In the genomic region with DNA sequence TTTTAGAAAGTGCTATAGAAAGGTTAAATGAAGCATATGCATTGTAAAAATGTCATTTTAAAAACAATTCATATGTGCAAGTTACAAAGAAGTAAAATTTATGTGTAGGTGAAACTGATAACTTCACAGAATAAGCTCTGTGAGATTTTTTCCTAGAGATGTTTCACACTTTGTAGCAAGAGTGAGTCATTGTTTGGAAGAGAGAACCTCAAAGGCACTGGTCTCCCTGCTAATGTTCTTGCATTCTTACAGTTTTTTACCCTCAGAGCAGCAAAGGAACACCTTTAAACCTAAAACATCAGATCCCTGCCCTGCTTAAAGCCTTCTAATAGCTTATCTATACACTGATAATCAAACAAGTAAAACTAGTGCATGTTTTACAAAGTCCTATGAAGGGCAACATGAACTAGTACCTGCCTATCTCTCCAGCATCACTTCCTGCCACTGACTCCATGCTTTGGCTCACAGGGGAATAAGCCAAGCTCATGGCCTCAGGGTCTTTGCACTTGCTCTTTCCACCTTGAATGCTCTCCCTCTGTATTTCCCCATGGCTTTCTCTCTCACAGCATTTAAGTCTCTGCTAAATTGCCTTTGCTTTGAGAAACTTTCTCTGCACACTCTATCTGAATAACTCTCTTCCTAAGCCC, we compare ENCODE assay signal across 20 cellular contexts.
A peak's percentile ranks its signal among the peaks of the same experiment; 100 is the strongest.
DNase-seq lines count a peak whose midpoint lies in the region; ATAC-seq, FAIRE-seq and TF ChIP-seq lines count a peak whose summit lies in the region.
"Had no signal": no experiment of that assay in that cellular context is flagged by ENCODE, and none has a peak within 500 bp of the region (broad histone marks: within the 10 kb centered on the region; RNA-seq: fewer than 3 reads in every experiment).

No MANE protein-coding gene starts in this region.

- no peaks in the 10 kb centered on the region for H3K36me3 ChIP-seq in bronchial epithelial cell (ENCODE audit: control insufficient read depth, insufficient read depth, low read length)

- no peaks in the 10 kb centered on the region for H3K27me3 ChIP-seq in bronchial epithelial cell (ENCODE audit: control insufficient read depth, insufficient read depth, low read length)

- H3K9me3 Mint-ChIP-seq in activated naive CD4-positive, alpha-beta T cell treated with anti-CD3 and anti-CD28 coated beads, Interleukin-2, amount 50 U/mL, for 72 hours, result peaks cover 9 to 12% of the 10 kb centered on the region in 2 donors
- H3K9me3 Mint-ChIP-seq in activated CD8-positive, alpha-beta T cell treated with anti-CD3 and anti-CD28 coated beads, Interleukin-2, amount 10 ng/mL, durations not matched to agents 7 days and 5 days (ENCODE audit: insufficient read depth), result peaks cover 17% of the 10 kb centered on the region
- peaks cover 20% of the 10 kb centered on the region for H3K9me3 Mint-ChIP-seq in stimulated activated naive CD8-positive, alpha-beta T cell treated with anti-CD3 and anti-CD28 coated beads, Interleukin-15, Interleukin-2, amounts not matched to agents 100 ng/mL and 50 ng/mL, for 24 hours
- H3K9me3 Mint-ChIP-seq in effector memory CD8-positive, alpha-beta T cell, result no peaks in the 10 kb centered on the region

- POLR2A ChIA-PET in activated CD8-positive, alpha-beta T cell treated with anti-CD3 and anti-CD28 coated beads, Interleukin-2, amount 10 ng/mL, durations not matched to agents 7 days and 5 days (lab: Charles Lee), result no interaction called here

- DNase-seq in activated naive CD4-positive, alpha-beta T cell treated with anti-CD3 and anti-CD28 coated beads, Interleukin-2, amount 50 U/mL, for 72 hours (ENCODE audit: low spot score in 2 of 2), result no peak
- no peak for DNase-seq in activated naive CD4-positive, alpha-beta T cell treated with Interleukin-2 at 50 U/mL for 16 hours
- no peak for DNase-seq in activated CD8-positive, alpha-beta T cell treated with anti-CD3 and anti-CD28 coated beads, Interleukin-2, amount 10 ng/mL, durations not matched to agents 7 days and 5 days
- DNase-seq in bronchial epithelial cell (ENCODE audit: low read depth), result peak; percentile 4
- no peak for DNase-seq in effector memory CD8-positive, alpha-beta T cell
- DNase-seq: AML-193, DMS 273 treated with DMSO at 0.1 percent for 48 hours, GF-D8, GOT3, MV-4-11, NCI-H1417 treated with DMSO at 0.1 percent for 48 hours, NCI-H1930, NCI-H446 treated with DMSO at 0.1 percent for 48 hours, NCI-H748 treated with DMSO at 0.1 percent for 48 hours, PC-3 had no signal

- no peak overlapping the region for H3K27ac Mint-ChIP-seq in activated naive CD4-positive, alpha-beta T cell treated with anti-CD3 and anti-CD28 coated beads, Interleukin-2, amount 50 U/mL, for 72 hours
- H3K27ac Mint-ChIP-seq in activated CD8-positive, alpha-beta T cell treated with anti-CD3 and anti-CD28 coated beads, Interleukin-2, amount 10 ng/mL, durations not matched to agents 7 days and 5 days, result peak overlapping the region; percentile 35
- peak overlapping the region; percentile 39 for H3K27ac Mint-ChIP-seq in stimulated activated naive CD8-positive, alpha-beta T cell treated with anti-CD3 and anti-CD28 coated beads, Interleukin-15, Interleukin-2, amounts not matched to agents 100 ng/mL and 50 ng/mL, for 24 hours
- no peak overlapping the region for H3K27ac Mint-ChIP-seq in effector memory CD8-positive, alpha-beta T cell
- H3K27ac Mint-ChIP-seq: CD14-positive monocyte had no signal

- ATAC-seq in activated naive CD4-positive, alpha-beta T cell treated with anti-CD3 and anti-CD28 coated beads, Interleukin-2, amount 50 U/mL, for 72 hours, result peak; percentile 60 to 75
- no peak for ATAC-seq in activated CD8-positive, alpha-beta T cell treated with anti-CD3 and anti-CD28 coated beads, Interleukin-2, amount 10 ng/mL, durations not matched to agents 7 days and 5 days
- ATAC-seq in effector memory CD8-positive, alpha-beta T cell (replicated peaks), result no peak
- ATAC-seq in HG02678 (IDR thresholded peaks at IDR 0.05; ENCODE audit: unreplicated experiment) (no peak), HG03342 (IDR thresholded peaks at IDR 0.05; ENCODE audit: unreplicated experiment) (no peak)
- ATAC-seq: PC-3 had no signal

- peaks cover 0 to 4% of the 10 kb centered on the region in 2 donors for H3K36me3 Mint-ChIP-seq in activated naive CD4-positive, alpha-beta T cell treated with anti-CD3 and anti-CD28 coated beads, Interleukin-2, amount 50 U/mL, for 72 hours
- H3K36me3 Mint-ChIP-seq in activated CD8-positive, alpha-beta T cell treated with anti-CD3 and anti-CD28 coated beads, Interleukin-2, amount 10 ng/mL, durations not matched to agents 7 days and 5 days (ENCODE audit: low read depth), result peaks cover 14% of the 10 kb centered on the region
- peaks cover 6% of the 10 kb centered on the region for H3K36me3 Mint-ChIP-seq in stimulated activated naive CD8-positive, alpha-beta T cell treated with anti-CD3 and anti-CD28 coated beads, Interleukin-15, Interleukin-2, amounts not matched to agents 100 ng/mL and 50 ng/mL, for 24 hours (ENCODE audit: low read depth)
- no peaks in the 10 kb centered on the region for H3K36me3 Mint-ChIP-seq in effector memory CD8-positive, alpha-beta T cell (ENCODE audit: insufficient read depth)
- H3K36me3 Mint-ChIP-seq: CD14-positive monocyte had no signal

- no peak for TF ChIP-seq CTCF in bronchial epithelial cell (IDR thresholded peaks at IDR 0.05; ENCODE audit: insufficient read depth, low read length, severe bottlenecking)

- no peaks in the 10 kb centered on the region for H3K27me3 Mint-ChIP-seq in activated CD8-positive, alpha-beta T cell treated with anti-CD3 and anti-CD28 coated beads, Interleukin-2, amount 10 ng/mL, durations not matched to agents 7 days and 5 days (ENCODE audit: low read depth)
- H3K27me3 Mint-ChIP-seq in stimulated activated naive CD8-positive, alpha-beta T cell treated with anti-CD3 and anti-CD28 coated beads, Interleukin-15, Interleukin-2, amounts not matched to agents 100 ng/mL and 50 ng/mL, for 24 hours, result no peaks in the 10 kb centered on the region
- peaks cover 7 to 9% of the 10 kb centered on the region in 2 donors for H3K27me3 Mint-ChIP-seq in effector memory CD8-positive, alpha-beta T cell

- peaks cover 21% of the 10 kb centered on the region for H3K4me1 Mint-ChIP-seq in activated CD8-positive, alpha-beta T cell treated with anti-CD3 and anti-CD28 coated beads, Interleukin-2, amount 10 ng/mL, durations not matched to agents 7 days and 5 days (ENCODE audit: low read depth)
- H3K4me1 Mint-ChIP-seq in stimulated activated naive CD8-positive, alpha-beta T cell treated with anti-CD3 and anti-CD28 coated beads, Interleukin-15, Interleukin-2, amounts not matched to agents 100 ng/mL and 50 ng/mL, for 24 hours (ENCODE audit: low read depth), result peaks cover 39% of the 10 kb centered on the region
- no peaks in the 10 kb centered on the region for H3K4me1 Mint-ChIP-seq in effector memory CD8-positive, alpha-beta T cell (ENCODE audit: low read depth in 2 of 2)
- H3K4me1 Mint-ChIP-seq: CD14-positive monocyte had no signal

- CTCF ChIA-PET in activated CD8-positive, alpha-beta T cell treated with anti-CD3 and anti-CD28 coated beads, Interleukin-2, amount 10 ng/mL, durations not matched to agents 7 days and 5 days (lab: Charles Lee), result no interaction called here

- H3K4me3 Mint-ChIP-seq in activated CD8-positive, alpha-beta T cell treated with anti-CD3 and anti-CD28 coated beads, Interleukin-2, amount 10 ng/mL, durations not matched to agents 7 days and 5 days, result no peak overlapping the region
- H3K4me3 Mint-ChIP-seq in stimulated activated naive CD8-positive, alpha-beta T cell treated with anti-CD3 and anti-CD28 coated beads, Interleukin-15, Interleukin-2, amounts not matched to agents 100 ng/mL and 50 ng/mL, for 24 hours, result no peak overlapping the region
- no peak overlapping the region for H3K4me3 Mint-ChIP-seq in effector memory CD8-positive, alpha-beta T cell
- H3K4me3 Mint-ChIP-seq: CD14-positive monocyte had no signal

- no peak overlapping the region for H3K4me3 ChIP-seq in bronchial epithelial cell (ENCODE audit: low read depth, low read length)

- no peak for FAIRE-seq in bronchial epithelial cell (lab: Jason Lieb, UNC)
- FAIRE-seq: GM12892 had no signal

Comparison
In these comparisons a context has a peak if more than half of its experiments do, and no peak if none do; other contexts are left out.
1. ATAC-seq: peak in activated naive CD4-positive, alpha-beta T cell treated with anti-CD3 and anti-CD28 coated beads, Interleukin-2, amount 50 U/mL, for 72 hours (2 of 2); none in activated CD8-positive, alpha-beta T cell treated with anti-CD3 and anti-CD28 coated beads, Interleukin-2, amount 10 ng/mL, durations not matched to agents 7 days and 5 days (single experiment), effector memory CD8-positive, alpha-beta T cell (single experiment), HG02678 (single experiment) and HG03342 (single experiment).
2. H3K27ac Mint-ChIP-seq: peak in activated CD8-positive, alpha-beta T cell treated with anti-CD3 and anti-CD28 coated beads, Interleukin-2, amount 10 ng/mL, durations not matched to agents 7 days and 5 days (single experiment) and stimulated activated naive CD8-positive, alpha-beta T cell treated with anti-CD3 and anti-CD28 coated beads, Interleukin-15, Interleukin-2, amounts not matched to agents 100 ng/mL and 50 ng/mL, for 24 hours (single experiment); none in activated naive CD4-positive, alpha-beta T cell treated with anti-CD3 and anti-CD28 coated beads, Interleukin-2, amount 50 U/mL, for 72 hours (0 of 2) and effector memory CD8-positive, alpha-beta T cell (0 of 2).